In the genomic region with DNA sequence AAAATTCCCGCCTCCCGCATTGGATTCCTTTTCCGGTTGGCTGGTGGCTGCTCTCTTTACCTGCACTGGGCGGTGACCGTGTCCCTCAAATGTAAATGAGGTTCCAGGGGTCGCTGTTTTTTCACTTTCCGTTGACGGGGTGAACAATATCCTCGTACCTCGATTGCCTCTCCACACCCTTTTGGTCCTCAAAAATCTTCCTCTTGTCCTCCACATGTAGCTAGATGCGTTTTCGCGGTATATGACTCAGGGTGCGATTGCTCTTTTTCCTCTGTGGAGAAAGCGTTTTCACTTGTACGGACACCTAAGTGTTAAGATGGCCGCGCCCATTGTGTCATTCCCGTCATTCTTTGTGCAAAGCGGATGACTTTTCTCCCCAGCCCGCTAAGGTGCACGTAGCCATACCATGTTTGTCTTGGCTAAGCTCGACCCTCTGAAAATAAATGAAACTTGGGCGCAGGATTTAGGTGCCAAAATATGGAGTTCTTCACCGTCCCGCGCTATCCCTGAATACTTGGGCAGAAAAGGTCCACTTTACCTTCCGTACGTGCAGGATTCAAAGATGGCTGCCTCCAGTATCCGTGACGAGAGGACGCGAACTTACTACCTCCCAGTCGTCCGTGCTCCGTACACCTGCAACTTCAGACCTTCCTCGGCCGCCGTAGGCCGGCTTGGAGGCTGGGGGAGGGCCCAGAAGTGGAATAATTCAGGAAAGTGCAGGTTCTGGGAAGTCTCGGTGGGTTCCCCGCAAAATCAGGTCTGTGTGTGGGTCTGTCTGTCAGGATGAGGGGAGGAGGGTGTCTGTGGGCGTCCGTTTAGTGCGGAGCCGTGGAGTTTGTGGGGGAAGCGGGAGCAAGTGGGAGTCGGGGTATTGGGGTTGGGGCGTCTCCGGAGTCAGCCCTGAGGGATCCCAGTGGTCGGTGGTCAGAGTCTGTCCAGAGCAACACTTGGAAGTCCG, we compare ENCODE assay signal across 8 cellular contexts. TPM values are rescaled to one million over a fixed set of nuclear protein-coding genes. Genes with fewer than 3 reads are reported as not detected.
DNase-seq lines count a peak whose midpoint lies in the region; ATAC-seq and TF ChIP-seq lines count a peak whose summit lies in the region.

A gene (plus strand): TSS at position 689 of the 958 bp plus-strand sequence. CDS start 8,749 bp downstream, outside the sequence.

- H3K4me3 ChIP-seq in duodenal mucosa (ENCODE audit: low read depth in 1 of 2, low read length in 2 of 2), result peak within 1 kb of the TSS; percentile 95 to 97
- peak within 1 kb of the TSS; percentile 87 to 92 (median 88) for H3K4me3 ChIP-seq in right lobe of liver

- peak within 1 kb of the TSS; percentile 92 for H3K4me3 Mint-ChIP-seq in activated CD4-positive, alpha-beta memory T cell treated with anti-CD3 and anti-CD28 coated beads for 36 hours

- DNase-seq in Ammon's horn (ENCODE audit: low spot score), result peak; percentile 95
- DNase-seq in NCI-H526 treated with DMSO at 0.1 percent for 48 hours (lab: John Stamatoyannopoulos, UW), result peak; percentile 97
- peak; percentile 90 for DNase-seq in activated CD4-positive, alpha-beta memory T cell treated with anti-CD3 and anti-CD28 coated beads for 36 hours
- DNase-seq in right lobe of liver, result peak; percentile 88 to 94 (median 93)
- DNase-seq in stimulated activated CD4-positive, alpha-beta T cell treated with anti-CD3 and anti-CD28 coated beads, Interleukin-4, amount 100 ng/mL, for 24 hours, result peak; percentile 87

- no peaks in the 10 kb centered on the region for H3K27me3 Mint-ChIP-seq in activated CD4-positive, alpha-beta memory T cell treated with anti-CD3 and anti-CD28 coated beads for 36 hours

- H3K36me3 Mint-ChIP-seq in activated CD4-positive, alpha-beta memory T cell treated with anti-CD3 and anti-CD28 coated beads for 36 hours, result peaks cover 71% of the 10 kb centered on the region

- peak; percentile 59 for TF ChIP-seq POLR2A in GM19193 (IDR thresholded peaks at IDR 0.05; ENCODE audit: extremely low read depth, insufficient read depth, insufficient read length)
- no peak for TF ChIP-seq POLR2A in right lobe of liver (IDR thresholded peaks at IDR 0.05)

- peak within 1 kb of the TSS; percentile 97 for H3K27ac Mint-ChIP-seq in activated CD4-positive, alpha-beta memory T cell treated with anti-CD3 and anti-CD28 coated beads for 36 hours

- peaks cover 20% of the 10 kb centered on the region for H3K4me1 Mint-ChIP-seq in activated CD4-positive, alpha-beta memory T cell treated with anti-CD3 and anti-CD28 coated beads for 36 hours (ENCODE audit: low read depth)

- H3K36me3 ChIP-seq in duodenal mucosa (ENCODE audit: control insufficient read depth in 1 of 2, insufficient read depth in 2 of 2, low read length in 2 of 2) (peaks cover 14 to 15% of the 10 kb centered on the region in 2 donors), right lobe of liver (peaks cover 0 to 13% (median 2%) of the 10 kb centered on the region in 4 donors)

- WGBS in right lobe of liver (ENCODE audit: insufficient coverage, low coverage, low lambda C conversion rate, missing lambda C conversion rate), result under 1% methylated on average over 40 of the region's 52 CpGs

- intact Hi-C loops in activated CD4-positive, alpha-beta memory T cell treated with anti-CD3 and anti-CD28 coated beads for 36 hours (cut with micrococcal nuclease), result loop anchor here (1.0 to 5.0 kb wide), 5 partner anchors 22 to 122 kb away; a partner anchor contains a TSS
- intact Hi-C loops in right lobe of liver (cut with DNase I), result no loop called here

- peaks cover 66% of the 10 kb centered on the region for H3K9me3 Mint-ChIP-seq in activated CD4-positive, alpha-beta memory T cell treated with anti-CD3 and anti-CD28 coated beads for 36 hours

- H3K27ac ChIP-seq in duodenal mucosa (ENCODE audit: low read depth, low read length) (peak within 1 kb of the TSS; percentile 82), right lobe of liver (peak within 1 kb of the TSS; percentile 64 to 84 (median 73))

- H3K9me3 ChIP-seq in duodenal mucosa (ENCODE audit: control insufficient read depth in 1 of 2, low read length in 2 of 2), result peaks cover 16 to 53% of the 10 kb centered on the region in 2 donors
- H3K9me3 ChIP-seq in right lobe of liver, result peaks cover 0 to 10% (median 0%) of the 10 kb centered on the region in 4 donors

- H3K9ac ChIP-seq in duodenal mucosa (ENCODE audit: low read depth in 1 of 2, low read length in 2 of 2), result peak within 1 kb of the TSS; percentile 76 to 77

- ATAC-seq in HG03457 (IDR thresholded peaks at IDR 0.05; ENCODE audit: unreplicated experiment), result peak; percentile 88
- peak; percentile 97 to 99 (median 98) for ATAC-seq in right lobe of liver

- H3K4me1 ChIP-seq in duodenal mucosa (ENCODE audit: control insufficient read depth in 1 of 2, insufficient read depth in 2 of 2, low read length in 2 of 2) (no peaks in the 10 kb centered on the region), right lobe of liver (peaks cover 0 to 7% (median 0%) of the 10 kb centered on the region in 4 donors)

- CTCF ChIA-PET in activated CD4-positive, alpha-beta memory T cell treated with anti-CD3 and anti-CD28 coated beads for 36 hours (lab: Charles Lee), result interaction anchor here (0.7 kb wide), 1 partner anchor 725 kb away, joined by 3 read pairs; no protein-coding TSS in a partner anchor

- TF ChIP-seq CTCF in right lobe of liver (IDR thresholded peaks at IDR 0.05), result peak; percentile 5 to 26 (median 20)

- H3K27me3 ChIP-seq in duodenal mucosa (ENCODE audit: control insufficient read depth in 1 of 2, insufficient read depth in 2 of 2, low read length in 2 of 2), result no peaks in the 10 kb centered on the region
- H3K27me3 ChIP-seq in right lobe of liver, result no peaks in the 10 kb centered on the region

- POLR2A ChIA-PET in activated CD4-positive, alpha-beta memory T cell treated with anti-CD3 and anti-CD28 coated beads for 36 hours (lab: Charles Lee), result interaction anchor here (0.5 kb wide), 1 partner anchor 28 kb away, joined by 3 read pairs; no protein-coding TSS in a partner anchor

RNA-seq across cellular contexts. Expression of the gene that starts here (rescaled TPM):
- total RNA-seq in activated CD4-positive, alpha-beta memory T cell treated with anti-CD3 and anti-CD28 coated beads for 36 hours, result 1 to 10 TPM; 3.2 to 4.6 TPM
- total RNA-seq in right lobe of liver, result 1 to 10 TPM in 5 of 6 experiments, under 1 TPM in 1; 0.87 to 2.7 (median 2.2) TPM

Comparison
In these comparisons a context has a peak if more than half of its experiments do, and no peak if none do; other contexts are left out.
1. Peak in every context shown above with its lines: DNase-seq, ATAC-seq, H3K4me3 ChIP-seq and H3K27ac ChIP-seq.